ENCODE assay signal across 1 cellular context in the genomic region with DNA sequence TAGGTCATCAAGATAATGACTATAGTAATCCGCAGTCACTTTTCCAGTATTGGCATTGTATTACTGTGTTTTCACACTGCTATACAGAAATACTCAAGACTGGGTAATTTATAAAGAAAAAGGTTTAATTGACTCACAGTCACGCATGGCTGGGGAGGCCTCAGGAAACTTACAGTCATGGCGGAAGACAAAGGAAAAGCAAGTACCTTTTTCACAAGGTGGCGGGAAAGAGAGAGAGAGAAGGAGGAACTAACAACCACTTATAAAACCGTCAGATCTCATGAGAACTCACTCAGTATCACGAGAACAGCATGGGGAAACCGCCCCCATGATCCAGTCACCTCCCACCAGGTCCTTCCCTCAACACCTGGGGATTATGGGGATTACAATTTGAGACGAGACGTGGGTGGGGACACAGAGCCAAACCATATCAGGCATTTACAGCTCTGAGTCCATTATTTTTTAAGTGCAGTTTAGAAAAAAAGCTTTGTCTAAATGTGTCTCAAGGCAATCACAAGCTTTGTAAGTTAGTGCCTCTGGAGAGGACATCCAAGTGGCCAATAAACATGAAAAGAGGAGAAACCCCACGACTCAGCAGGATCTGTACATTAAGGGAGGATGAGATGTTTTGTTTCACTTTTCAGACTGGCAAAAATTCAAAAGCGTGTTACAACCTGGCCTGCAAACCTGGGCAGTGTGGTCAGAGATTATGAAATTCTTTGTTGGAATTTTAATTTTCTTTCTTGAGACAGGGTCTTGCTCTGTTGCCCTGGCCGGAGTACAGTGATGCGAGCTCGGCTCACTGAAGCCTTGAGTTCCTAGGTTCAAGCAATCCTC.
TF ChIP-seq lines count a peak whose summit lies in the region.

No MANE protein-coding gene starts in this region.

TF ChIP-seq in HEK293, 187 proteins besides CTCF, POLR2A, EP300 and RAD21 (continued from another document):
- TF ChIP-seq, protein P1, sequence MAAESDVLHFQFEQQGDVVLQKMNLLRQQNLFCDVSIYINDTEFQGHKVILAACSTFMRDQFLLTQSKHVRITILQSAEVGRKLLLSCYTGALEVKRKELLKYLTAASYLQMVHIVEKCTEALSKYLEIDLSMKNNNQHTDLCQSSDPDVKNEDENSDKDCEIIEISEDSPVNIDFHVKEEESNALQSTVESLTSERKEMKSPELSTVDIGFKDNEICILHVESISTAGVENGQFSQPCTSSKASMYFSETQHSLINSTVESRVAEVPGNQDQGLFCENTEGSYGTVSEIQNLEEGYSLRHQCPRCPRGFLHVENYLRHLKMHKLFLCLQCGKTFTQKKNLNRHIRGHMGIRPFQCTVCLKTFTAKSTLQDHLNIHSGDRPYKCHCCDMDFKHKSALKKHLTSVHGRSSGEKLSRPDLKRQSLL (tag by site-specific recombination; IDR thresholded peaks at IDR 0.05), result no peak
